Comparison of ENCODE assay signal across 22 cellular contexts in the genomic region with DNA sequence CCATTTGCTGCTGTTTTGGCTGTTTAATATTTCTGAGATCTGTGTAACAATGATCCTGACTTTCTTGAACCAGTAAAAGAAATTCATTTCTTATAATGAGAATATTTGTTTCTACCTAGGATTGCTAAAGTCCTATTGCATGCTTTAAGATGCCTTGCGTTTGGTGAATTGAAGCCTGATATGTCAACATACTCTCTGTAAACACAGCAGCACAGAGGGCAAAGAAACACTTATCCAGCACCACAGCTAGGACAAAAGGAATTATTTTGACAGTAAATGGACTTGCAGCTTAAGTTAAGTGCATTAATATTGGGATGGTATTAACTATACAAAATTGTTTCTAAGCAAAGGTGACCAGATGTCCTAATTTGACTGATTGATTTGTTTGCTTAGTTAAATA.
DNase-seq lines count a peak whose midpoint lies in the region; TF ChIP-seq lines count a peak whose summit lies in the region.
"Had no signal": no experiment of that assay in that cellular context is flagged by ENCODE, and none has a peak within 500 bp of the region (broad histone marks: within the 10 kb centered on the region; RNA-seq: fewer than 3 reads in every experiment).

No MANE protein-coding gene starts in this region.

- DNase-seq in NCI-H510A treated with DMSO at 0.1 percent for 48 hours (lab: John Stamatoyannopoulos, UW) = peak; percentile 73
- no peak for DNase-seq in NCI-H510A (lab: John Stamatoyannopoulos, UW)
- peak; percentile 40 for DNase-seq in NCI-H2081 treated with DMSO at 0.1 percent for 48 hours (lab: John Stamatoyannopoulos, UW)
- DNase-seq in SHP77 treated with DMSO at 0.1 percent for 48 hours (lab: John Stamatoyannopoulos, UW) = peak; percentile 87
- DNase-seq in AG20443 (ENCODE audit: low spot score) = no peak
- DNase-seq in activated CD4-positive, alpha-beta T cell treated with anti-CD3 and anti-CD28 coated beads, Interleukin-2, amount 50 U/mL, for 48 hours = no peak
- no peak for DNase-seq in SK-N-DZ (ENCODE audit: low spot score)
- no peak for DNase-seq in GM20000 (ENCODE audit: low spot score)
- DNase-seq: activated CD4-positive, CD25-positive, alpha-beta regulatory T cell; CD8-positive, alpha-beta memory T cell; DND-41; left lung; mesendoderm; MG63; NCI-H1694; nucleus accumbens; Peyer's patch; psoas muscle; SJCRH30; stimulated activated CD4-positive, alpha-beta T cell treated with anti-CD3 and anti-CD28 coated beads, Interleukin-15, amount 100 ng/mL, for 24 hours; stimulated activated naive CD4-positive, alpha-beta T cell treated with Interleukin-2 at 50 U/mL for 16 hours; T-helper 1 cell had no signal

- no peak for TF ChIP-seq CTCF in GM20000 (IDR thresholded peaks at IDR 0.05; ENCODE audit: extremely low read depth, missing control alignments)

Comparison
In these comparisons a context has a peak if more than half of its experiments do, and no peak if none do; other contexts are left out.
1. DNase-seq: peak in NCI-H510A treated with DMSO at 0.1 percent for 48 hours (single experiment), NCI-H2081 treated with DMSO at 0.1 percent for 48 hours (single experiment) and SHP77 treated with DMSO at 0.1 percent for 48 hours (single experiment); none in NCI-H510A (single experiment), AG20443 (single experiment), activated CD4-positive, alpha-beta T cell treated with anti-CD3 and anti-CD28 coated beads, Interleukin-2, amount 50 U/mL, for 48 hours (0 of 2), SK-N-DZ (single experiment) and GM20000 (single experiment).